1 cellular context compared by ENCODE assay signal in genomic region chr7:150848561-150849115, GRCh38.
TF ChIP-seq lines count a peak whose summit lies in the region.

No MANE protein-coding gene starts in this region.

TF ChIP-seq in HepG2, 621 proteins besides CTCF, POLR2A, EP300 and RAD21:
- TF ChIP-seq ATF7 (IDR thresholded peaks at IDR 0.05) (peak; percentile 69), ATF7 (CRISPR knock-in tag; IDR thresholded peaks at IDR 0.05) (no peak), ZFP41 (CRISPR knock-in tag; IDR thresholded peaks at IDR 0.05; ENCODE audit: borderline replicate concordance) (no peak), KMT2B (CRISPR knock-in tag; IDR thresholded peaks at IDR 0.05) (no peak), ZNF407 (CRISPR knock-in tag; IDR thresholded peaks at IDR 0.05; ENCODE audit: not compliant biosample characterization) (no peak), SNAPC2 (CRISPR knock-in tag; IDR thresholded peaks at IDR 0.05) (no peak)
